In genomic region chr11:120546312-120547205, GRCh38 we compare ENCODE assay signal across 9 cellular contexts. TPM values are rescaled to one million over a fixed set of nuclear protein-coding genes. Genes with fewer than 3 reads are reported as not detected.
DNase-seq lines count a peak whose midpoint lies in the region; ATAC-seq and TF ChIP-seq lines count a peak whose summit lies in the region.
"Had no signal": no experiment of that assay in that cellular context is flagged by ENCODE, and none has a peak within 500 bp of the region (broad histone marks: within the 10 kb centered on the region; RNA-seq: fewer than 3 reads in every experiment).

No MANE protein-coding gene starts in this region.

- peak overlapping the region; percentile 69 to 89 for H3K27ac ChIP-seq in thoracic aorta

- H3K4me3 ChIP-seq in astrocyte of the cerebellum (ENCODE audit: low read depth, low read length) (no peak overlapping the region), thoracic aorta (peak overlapping the region; percentile 13)

- no peaks in the 10 kb centered on the region for H3K9me3 ChIP-seq in thoracic aorta

- H3K36me3 ChIP-seq in thoracic aorta = no peaks in the 10 kb centered on the region

- H3K4me1 ChIP-seq in thoracic aorta (ENCODE audit: control insufficient read depth in 1 of 2, low read depth in 2 of 2) = peaks cover 9 to 24% of the 10 kb centered on the region in 2 donors

- DNase-seq in HK-2 (ENCODE audit: unreplicated experiment) (peak; percentile 52), astrocyte of the cerebellum (ENCODE audit: low read depth) (peak; percentile 91), islet precursor cell (peak; percentile 79), thoracic aorta (ENCODE audit: low spot score) (peak; percentile 47), SHP77 (lab: John Stamatoyannopoulos, UW) (no peak), cerebellum (ENCODE audit: low spot score) (no peak), GM20000 (ENCODE audit: low spot score) (no peak)
- DNase-seq: activated naive CD8-positive, alpha-beta T cell treated with anti-CD3 and anti-CD28 coated beads for 36 hours had no signal

- H3K27me3 ChIP-seq in thoracic aorta (replicated peaks; ENCODE audit: insufficient read depth) = no peaks in the 10 kb centered on the region

- ATAC-seq in thoracic aorta (ENCODE audit: insufficient number of reproducible peaks, low FRiP score, low read depth) = peak; percentile 83
- ATAC-seq in GM21390 (IDR thresholded peaks at IDR 0.05; ENCODE audit: unreplicated experiment) = no peak

- TF ChIP-seq CTCF in astrocyte of the cerebellum (IDR thresholded peaks at IDR 0.05; ENCODE audit: low read depth, low read length, missing control alignments) (no peak), thoracic aorta (IDR thresholded peaks at IDR 0.05) (no peak), GM20000 (IDR thresholded peaks at IDR 0.05; ENCODE audit: extremely low read depth, missing control alignments) (no peak)

- in situ Hi-C loops in astrocyte of the cerebellum (cut with HindIII; ENCODE audit: low sequenced_read_pairs) = no loop called here

RNA-seq across cellular contexts. Expression of gene GRIK4, which starts 35.0 kb away (rescaled TPM):
- not detected for total RNA-seq in thoracic aorta
- total RNA-seq in cerebellum = 9.1 TPM

Comparison
In these comparisons a context has a peak if more than half of its experiments do, and no peak if none do; other contexts are left out.
1. DNase-seq: peak in HK-2 (single experiment), astrocyte of the cerebellum (single experiment), islet precursor cell (single experiment) and thoracic aorta (single experiment); none in SHP77 (0 of 2), cerebellum (single experiment) and GM20000 (single experiment).
2. RNA of gene GRIK4, which starts 35.0 kb away (total RNA-seq): 9.1 TPM in cerebellum (single experiment); not detected in thoracic aorta; every median in the first group is over 10 times any median in the second.